ENCODE assay signal across 14 cellular contexts in the genomic region with DNA sequence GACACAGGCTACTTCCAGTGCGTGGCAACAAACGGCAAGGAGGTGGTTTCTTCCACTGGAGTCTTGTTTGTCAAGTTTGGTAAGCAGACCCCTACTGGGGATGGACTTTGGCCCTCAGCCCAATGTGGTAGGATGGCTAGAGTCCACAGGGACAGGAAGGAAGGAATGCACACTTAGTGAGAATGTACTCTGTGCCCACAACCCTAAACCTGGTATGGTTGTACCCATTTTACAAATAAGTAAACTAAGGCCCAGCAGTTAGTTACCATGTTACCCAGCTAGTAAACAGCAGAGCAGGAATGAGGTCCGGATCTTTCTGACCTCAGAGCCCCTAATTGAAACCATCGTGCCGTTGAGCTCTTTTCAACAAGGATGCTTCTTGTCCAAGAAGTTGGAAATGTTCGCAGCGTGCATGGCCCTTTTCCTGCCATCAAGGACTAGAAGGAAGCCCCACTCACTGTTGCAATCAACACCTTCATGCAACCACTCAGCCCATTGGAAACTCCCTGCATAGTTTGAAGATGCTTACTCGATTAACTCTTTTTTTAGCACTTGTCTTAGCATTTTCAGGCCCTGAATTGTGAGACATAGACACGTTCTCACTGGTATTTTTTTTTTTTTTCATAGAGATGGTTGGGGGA.
"Had no signal": no experiment of that assay in that cellular context is flagged by ENCODE, and none has a peak within 500 bp of the region (broad histone marks: within the 10 kb centered on the region; RNA-seq: fewer than 3 reads in every experiment).

No MANE protein-coding gene starts in this region.

- H3K4me1 Mint-ChIP-seq: naive thymus-derived CD4-positive, alpha-beta T cell; nephron progenitor cell had no signal

- H3K27ac ChIP-seq: parathyroid adenoma, prostate gland, stomach had no signal

- ATAC-seq: effector memory CD8-positive, alpha-beta T cell; naive thymus-derived CD4-positive, alpha-beta T cell had no signal

- H3K9me3 Mint-ChIP-seq: dendritic cell treated with granulocyte-macrophage colony-stimulating factor and Interleukin-4, amounts not matched to agents 40 ng/mL and 50 ng/mL, for 4 days; effector memory CD8-positive, alpha-beta T cell; naive thymus-derived CD4-positive, alpha-beta T cell; nephron progenitor cell had no signal

- DNase-seq: effector memory CD8-positive, alpha-beta T cell; foreskin melanocyte; heart left ventricle; hippocampal formation; kidney glomerular epithelial cell; naive thymus-derived CD4-positive, alpha-beta T cell; nephron progenitor cell; small intestine; stimulated activated CD4-positive, alpha-beta T cell treated with anti-CD3 and anti-CD28 coated beads, Interleukin-12 subunit alpha, Interleukin-12 subunit beta, amount 100 ng/mL, for 4 hours; stimulated activated naive CD4-positive, alpha-beta T cell; stomach had no signal

- H3K27me3 Mint-ChIP-seq: dendritic cell treated with granulocyte-macrophage colony-stimulating factor and Interleukin-4, amounts not matched to agents 40 ng/mL and 50 ng/mL, for 4 days had no signal

- H3K27ac Mint-ChIP-seq: dendritic cell treated with granulocyte-macrophage colony-stimulating factor and Interleukin-4, amounts not matched to agents 40 ng/mL and 50 ng/mL, for 4 days; effector memory CD8-positive, alpha-beta T cell; naive thymus-derived CD4-positive, alpha-beta T cell; nephron progenitor cell had no signal

- H3K9ac ChIP-seq: parathyroid adenoma had no signal

- H3K4me1 ChIP-seq: parathyroid adenoma, prostate gland had no signal

- H3K4me3 ChIP-seq: heart left ventricle, prostate gland, stomach had no signal

- H3K79me2 ChIP-seq: parathyroid adenoma had no signal

- H3K36me3 ChIP-seq: heart left ventricle, prostate gland had no signal

- H3K4me3 Mint-ChIP-seq: dendritic cell treated with granulocyte-macrophage colony-stimulating factor and Interleukin-4, amounts not matched to agents 40 ng/mL and 50 ng/mL, for 4 days; effector memory CD8-positive, alpha-beta T cell; naive thymus-derived CD4-positive, alpha-beta T cell; nephron progenitor cell had no signal

- H2AFZ ChIP-seq: parathyroid adenoma had no signal

- H3K9me3 ChIP-seq: heart left ventricle, prostate gland, stomach had no signal

- H3K27me3 ChIP-seq: heart left ventricle, stomach had no signal

- H3K36me3 Mint-ChIP-seq: naive thymus-derived CD4-positive, alpha-beta T cell had no signal
